Comparison of ENCODE assay signal across 8 cellular contexts in genomic region chr6:6676910-6677441, GRCh38.
A peak's percentile ranks its signal among the peaks of the same experiment; 100 is the strongest.
DNase-seq lines count a peak whose midpoint lies in the region; ATAC-seq lines count a peak whose summit lies in the region.

No MANE protein-coding gene starts in this region.

- H3K27me3 Mint-ChIP-seq in activated CD8-positive, alpha-beta memory T cell treated with anti-CD3 and anti-CD28 coated beads, Interleukin-2, amount 10 ng/mL, durations not matched to agents 7 days and 5 days, result no peaks in the 10 kb centered on the region

- peaks cover 4% of the 10 kb centered on the region for H3K9me3 Mint-ChIP-seq in activated CD8-positive, alpha-beta memory T cell treated with anti-CD3 and anti-CD28 coated beads, Interleukin-2, amount 10 ng/mL, durations not matched to agents 7 days and 5 days (ENCODE audit: low read depth)

- peaks cover 4% of the 10 kb centered on the region for H3K36me3 Mint-ChIP-seq in activated CD8-positive, alpha-beta memory T cell treated with anti-CD3 and anti-CD28 coated beads, Interleukin-2, amount 10 ng/mL, durations not matched to agents 7 days and 5 days

- peak; percentile 59 for DNase-seq in GF-D8 (lab: John Stamatoyannopoulos, UW)
- peak; percentile 11 for DNase-seq in HS-27A (ENCODE audit: low read depth)
- DNase-seq in NOMO-1 treated with DMSO at 0.1 percent for 48 hours (lab: John Stamatoyannopoulos, UW; ENCODE audit: unreplicated experiment), result peak; percentile 82
- peak; percentile 90 for DNase-seq in activated CD8-positive, alpha-beta memory T cell treated with anti-CD3 and anti-CD28 coated beads, Interleukin-2, amount 10 ng/mL, durations not matched to agents 7 days and 5 days
- DNase-seq in epidermal melanocyte (ENCODE audit: insufficient read length, low spot score), result peak; percentile 90
- peak; percentile 85 for DNase-seq in myocyte (ENCODE audit: low read depth)
- DNase-seq in stimulated activated CD8-positive, alpha-beta memory T cell treated with anti-CD3 and anti-CD28 coated beads, Interleukin-7, amount 100 ng/mL, for 4 hours (ENCODE audit: low read depth in 2 of 2), result peak; percentile 53 to 66

- CTCF ChIA-PET in activated CD8-positive, alpha-beta memory T cell treated with anti-CD3 and anti-CD28 coated beads, Interleukin-2, amount 10 ng/mL, durations not matched to agents 7 days and 5 days (lab: Charles Lee), result interaction anchor here (0.7 to 4.2 kb wide), 29 partner anchors 9 to 566 kb away, joined by 3 to 33 read pairs (median 5); no protein-coding TSS in a partner anchor

- H3K27ac Mint-ChIP-seq in activated CD8-positive, alpha-beta memory T cell treated with anti-CD3 and anti-CD28 coated beads, Interleukin-2, amount 10 ng/mL, durations not matched to agents 7 days and 5 days, result peak overlapping the region; percentile 72

- H3K4me3 Mint-ChIP-seq in activated CD8-positive, alpha-beta memory T cell treated with anti-CD3 and anti-CD28 coated beads, Interleukin-2, amount 10 ng/mL, durations not matched to agents 7 days and 5 days, result peak overlapping the region; percentile 1

- ATAC-seq in activated CD8-positive, alpha-beta memory T cell treated with anti-CD3 and anti-CD28 coated beads, Interleukin-2, amount 10 ng/mL, durations not matched to agents 7 days and 5 days, result peak; percentile 91
- no peak for ATAC-seq in HG02623 (IDR thresholded peaks at IDR 0.05; ENCODE audit: unreplicated experiment)

- H3K4me1 Mint-ChIP-seq in activated CD8-positive, alpha-beta memory T cell treated with anti-CD3 and anti-CD28 coated beads, Interleukin-2, amount 10 ng/mL, durations not matched to agents 7 days and 5 days, result peaks cover 18% of the 10 kb centered on the region

Comparison
In these comparisons a context has a peak if more than half of its experiments do, and no peak if none do; other contexts are left out.
1. DNase-seq: peak in every context shown above with its lines; median percentile 90 in activated CD8-positive, alpha-beta memory T cell treated with anti-CD3 and anti-CD28 coated beads, Interleukin-2, amount 10 ng/mL, durations not matched to agents 7 days and 5 days; 90 in epidermal melanocyte; 85 in myocyte; 82 in NOMO-1 treated with DMSO at 0.1 percent for 48 hours; 60 in stimulated activated CD8-positive, alpha-beta memory T cell treated with anti-CD3 and anti-CD28 coated beads, Interleukin-7, amount 100 ng/mL, for 4 hours; 59 in GF-D8; 11 in HS-27A.